1 cellular context compared by ENCODE assay signal in genomic region chr7:27123477-27124053, GRCh38.
TF ChIP-seq lines count a peak whose summit lies in the region.

No MANE protein-coding gene starts in this region.

TF ChIP-seq in A549, 52 proteins besides CTCF, POLR2A, EP300 and RAD21:
- TF ChIP-seq USF2 (IDR thresholded peaks at IDR 0.05), result no peak
- no peak for TF ChIP-seq ESRRA (IDR thresholded peaks at IDR 0.05; ENCODE audit: borderline replicate concordance, low read length)
- no peak for TF ChIP-seq EHMT2 (IDR thresholded peaks at IDR 0.05; ENCODE audit: low read depth)
- TF ChIP-seq ZSCAN20 (CRISPR knock-in tag; IDR thresholded peaks at IDR 0.05), result no peak
- TF ChIP-seq NPAS2 (CRISPR knock-in tag; IDR thresholded peaks at IDR 0.05; ENCODE audit: borderline replicate concordance), result no peak
- TF ChIP-seq RARB (CRISPR knock-in tag; IDR thresholded peaks at IDR 0.05), result no peak
- TF ChIP-seq FOSB (CRISPR knock-in tag; IDR thresholded peaks at IDR 0.05), result no peak
- no peak for TF ChIP-seq HOXB5 (CRISPR knock-in tag; IDR thresholded peaks at IDR 0.05)
- no peak for TF ChIP-seq REST (IDR thresholded peaks at IDR 0.05)
- no peak for TF ChIP-seq FOSL2 (IDR thresholded peaks at IDR 0.05)
- no peak for TF ChIP-seq FOSL2 (CRISPR knock-in tag; IDR thresholded peaks at IDR 0.05)
